ENCODE assay signal across 12 cellular contexts in genomic region chr6:31086788-31087440, GRCh38. TPM values are rescaled to one million over a fixed set of nuclear protein-coding genes. Genes with fewer than 3 reads are reported as not detected.
A peak's percentile ranks its signal among the peaks of the same experiment; 100 is the strongest.
DNase-seq lines count a peak whose midpoint lies in the region; ATAC-seq, FAIRE-seq and TF ChIP-seq lines count a peak whose summit lies in the region.
"Had no signal": no experiment of that assay in that cellular context is flagged by ENCODE, and none has a peak within 500 bp of the region (broad histone marks: within the 10 kb centered on the region; RNA-seq: fewer than 3 reads in every experiment).

No MANE protein-coding gene starts in this region.

- TF ChIP-seq POLR2A in H54 (IDR thresholded peaks at IDR 0.05; ENCODE audit: low read depth, low read length): no peak
- TF ChIP-seq POLR2A in HepG2 (IDR thresholded peaks at IDR 0.05; ENCODE audit: insufficient read depth in 1 of 2, low read depth in 2 of 2, low read length in 2 of 2): no peak

- H3K4me1 ChIP-seq in SJSA1 (replicated peaks) (peaks cover 18% of the 10 kb centered on the region), HepG2 (ENCODE audit: insufficient read depth, low read length) (peaks cover 20% of the 10 kb centered on the region)

- 16% methylated on average over 7 of the region's 7 CpGs for WGBS in HepG2 (ENCODE audit: low lambda C conversion rate)

- peak; percentile 72 for FAIRE-seq in H54 (lab: Jason Lieb, UNC)
- no peak for FAIRE-seq in HepG2 (lab: Jason Lieb, UNC)

- no peak for TF ChIP-seq RAD21 in HepG2 (CRISPR knock-in tag; IDR thresholded peaks at IDR 0.05)

- H3K9ac ChIP-seq in HepG2 (ENCODE audit: insufficient read depth, low read depth, low read length): no peak overlapping the region

- no peaks in the 10 kb centered on the region for H4K20me1 ChIP-seq in HepG2 (ENCODE audit: insufficient read depth, low read length)

- no peaks in the 10 kb centered on the region for H3K36me3 ChIP-seq in SJSA1
- no peaks in the 10 kb centered on the region for H3K36me3 ChIP-seq in HepG2 (replicated peaks in 1 of 2; ENCODE audit: control insufficient read depth in 1 of 2, insufficient read depth in 2 of 2, low read length in 2 of 2)
- H3K36me3 ChIP-seq: right atrium auricular region had no signal

- H3K36me3 Mint-ChIP-seq in osteocyte (ENCODE audit: unreplicated experiment): no peaks in the 10 kb centered on the region
- H3K36me3 Mint-ChIP-seq: mesothelial cell of epicardium had no signal

- no peak for TF ChIP-seq EP300 in HepG2 (IDR thresholded peaks at IDR 0.05; ENCODE audit: low read depth in 2 of 2, low read length in 2 of 2)
- no peak for TF ChIP-seq EP300 in HepG2 (CRISPR knock-in tag; IDR thresholded peaks at IDR 0.05; ENCODE audit: borderline replicate concordance)

- H3K4me2 ChIP-seq in HepG2 (ENCODE audit: low read depth, low read length): no peak overlapping the region

- CTCF ChIA-PET in HepG2 (lab: Yijun Ruan, JAX; ENCODE audit: low intra/inter-chr PET ratio, low total read pairs): interaction anchor here (1.2 to 1.5 kb wide), 5 partner anchors 29 to 603 kb away, joined by 3 to 8 read pairs (median 4); no protein-coding TSS in a partner anchor

- peak overlapping the region; percentile 43 for H3K27ac ChIP-seq in SJSA1
- no peak overlapping the region for H3K27ac ChIP-seq in HepG2 (ENCODE audit: extremely low read length, insufficient read depth, low read length)
- H3K27ac ChIP-seq: right atrium auricular region had no signal

- no peaks in the 10 kb centered on the region for H3K79me2 ChIP-seq in HepG2 (ENCODE audit: insufficient read depth, low read length)

- ATAC-seq in HG03457 (IDR thresholded peaks at IDR 0.05; ENCODE audit: unreplicated experiment) (no peak), HepG2 (no peak)

- in situ Hi-C loops in HepG2 (cut with HindIII; ENCODE audit: extremely low pct_ligation_motif_present, low pct_unique_long_range_greater_than_20kb): loop anchor here (5.0 to 25.0 kb wide), 3 partner anchors 260 to 625 kb away; partner anchors contain the start of genes NRM and PPP1R18

- no peaks in the 10 kb centered on the region for H3K9me3 Mint-ChIP-seq in osteocyte (ENCODE audit: unreplicated experiment)
- H3K9me3 Mint-ChIP-seq: mesothelial cell of epicardium had no signal

- intact Hi-C loops in HepG2 (cut with micrococcal nuclease; ENCODE audit: unreplicated experiment): loop anchor here (1.0 to 2.0 kb wide), 2 partner anchors 173 to 258 kb away; partner anchors contain the start of gene VARS2

- H3K9me3 ChIP-seq in SJSA1 (replicated peaks) (no peaks in the 10 kb centered on the region), HepG2 (ENCODE audit: low read length) (no peaks in the 10 kb centered on the region)
- H3K9me3 ChIP-seq: right atrium auricular region had no signal

- no TSS peak for BruUV-seq in HepG2 (replicated peaks; lab: Mats Ljungman, UMichigan)

- no peak overlapping the region for H3K4me3 ChIP-seq in SJSA1
- H3K4me3 ChIP-seq in epithelial cell of esophagus (ENCODE audit: low read length): no peak overlapping the region
- H3K4me3 ChIP-seq in HepG2 (replicated peaks in 1 of 3; ENCODE audit: insufficient read depth in 1 of 3, low read depth in 2 of 3, low read length in 3 of 3): no peak overlapping the region
- H3K4me3 ChIP-seq: right atrium auricular region had no signal

- no peak for TF ChIP-seq CTCF in epithelial cell of esophagus (IDR thresholded peaks at IDR 0.05; ENCODE audit: insufficient read depth, low read depth, low read length, missing control alignments)
- TF ChIP-seq CTCF in osteocyte (IDR thresholded peaks at IDR 0.05): no peak
- no peak for TF ChIP-seq CTCF in HepG2 (CRISPR knock-in tag; IDR thresholded peaks at IDR 0.05)

- DNase-seq in H54 (ENCODE audit: insufficient read length, low spot score) (no peak), SJSA1 (ENCODE audit: low read depth in 1 of 2, low spot score in 2 of 2) (peak in 1 of 2 experiments; percentile 60), epithelial cell of esophagus (ENCODE audit: low read depth) (peak; percentile 45), osteocyte (ENCODE audit: extremely low spot score, unreplicated experiment) (no peak), KG1 (lab: John Stamatoyannopoulos, UW) (no peak), DMS 273 treated with DMSO at 0.1 percent for 48 hours (lab: John Stamatoyannopoulos, UW) (no peak), HepG2 (ENCODE audit: low spot score) (no peak)

- H3K4me3 Mint-ChIP-seq in osteocyte (ENCODE audit: unreplicated experiment): no peak overlapping the region
- H3K4me3 Mint-ChIP-seq: mesothelial cell of epicardium had no signal

- no peak overlapping the region for H2AFZ ChIP-seq in HepG2 (ENCODE audit: low read length)

- H3K27me3 Mint-ChIP-seq in osteocyte (ENCODE audit: unreplicated experiment): no peaks in the 10 kb centered on the region

- peaks cover 23% of the 10 kb centered on the region for H3K4me1 Mint-ChIP-seq in osteocyte (ENCODE audit: unreplicated experiment)

- peak overlapping the region; percentile 23 for H3K27ac Mint-ChIP-seq in osteocyte (ENCODE audit: unreplicated experiment)

- POLR2A ChIA-PET in HepG2 (lab: Yijun Ruan, JAX): interaction anchor here (0.6 to 1.0 kb wide), 4 partner anchors 28 to 472 kb away, joined by 3 to 4 read pairs (median 4); partner anchors contain the start of gene VARS2

- H3K27me3 ChIP-seq in SJSA1 (replicated peaks) (no peaks in the 10 kb centered on the region), HepG2 (ENCODE audit: control insufficient read depth in 1 of 2, insufficient read depth in 2 of 2, low read length in 2 of 2) (peaks cover 1 to 15% of the 10 kb centered on the region in 2 experiments; a peak in 2 of 5 replicates)
- H3K27me3 ChIP-seq: right atrium auricular region had no signal

RNA-seq across cellular contexts. Expression of gene C6orf15, which starts 25.5 kb away (rescaled TPM):
- total RNA-seq in SJSA1 (2014; rRNA removed; shearing (Covaris generic)): not detected in 2 replicates
- not detected in 2 replicates for total RNA-seq in osteocyte
- not detected in 2 replicates for total RNA-seq in HepG2 (2016; rRNA removed; fragmentation: Illumina TruSeq; extraction: Trizol)
- total RNA-seq in HepG2 (2016; cell fraction: cytosol; rRNA removed; fragmentation: Illumina TruSeq; extraction: Trizol; ENCODE audit: low read depth): not detected in 2 replicates
- not detected in 2 replicates for total RNA-seq in HepG2 (2016; cell fraction: insoluble cytoplasmic fraction; rRNA removed; fragmentation: Illumina TruSeq; extraction: Trizol)
- not detected in 2 replicates for total RNA-seq in HepG2 (2016; cell fraction: membrane; rRNA removed; fragmentation: Illumina TruSeq; extraction: Trizol)
- not detected in 2 replicates for total RNA-seq in HepG2 (2016; cell fraction: nucleus; rRNA removed; fragmentation: Illumina TruSeq; extraction: Trizol)
- polyA plus RNA-seq in HepG2 (2011; rRNA removed): not detected in 2 replicates
- not detected in 2 replicates for polyA plus RNA-seq in HepG2 (2011; cell fraction: cytosol; rRNA removed)
- not detected in 2 replicates for polyA plus RNA-seq in HepG2 (2011; cell fraction: nucleus; rRNA removed)
- polyA plus RNA-seq in HepG2 (2012): not detected in 2 replicates
- not detected in 2 replicates for polyA plus RNA-seq in HepG2 (2016; cell fraction: cytosol; fragmentation: Illumina TruSeq; extraction: Trizol; ENCODE audit: low read depth)
- polyA plus RNA-seq in HepG2 (2016; cell fraction: insoluble cytoplasmic fraction; fragmentation: Illumina TruSeq; extraction: Trizol; ENCODE audit: low read depth): not detected in 2 replicates
- polyA plus RNA-seq in HepG2 (2016; cell fraction: membrane; fragmentation: Illumina TruSeq; extraction: Trizol; ENCODE audit: low read depth): not detected in 2 replicates
- polyA plus RNA-seq in HepG2 (2016; cell fraction: nucleus; fragmentation: Illumina TruSeq; extraction: Trizol; ENCODE audit: insufficient read depth, low read depth): not detected in 2 replicates
- not detected in 2 replicates for polyA minus RNA-seq in HepG2 (2011; rRNA and poly(A)+ RNA removed; ENCODE audit: low replicate concordance)
- not detected in 2 replicates for polyA minus RNA-seq in HepG2 (2011; cell fraction: cytosol; rRNA and poly(A)+ RNA removed)
- not detected in 2 replicates for polyA minus RNA-seq in HepG2 (2011; cell fraction: nucleus; rRNA and poly(A)+ RNA removed)
- total RNA-seq: cardiac septum, mesothelial cell of epicardium, right atrium auricular region, urinary bladder had no signal
- polyA plus RNA-seq: urinary bladder had no signal

RNA-seq across cellular contexts. Expression of gene PSORS1C1, which starts 27.7 kb away (rescaled TPM):
- total RNA-seq in SJSA1 (2014; rRNA removed; shearing (Covaris generic)): 0.39 and 0.53 TPM in 2 replicates
- 3.2 and 6.2 TPM in 2 replicates for total RNA-seq in osteocyte
- total RNA-seq in HepG2 (2016; rRNA removed; fragmentation: Illumina TruSeq; extraction: Trizol): 0.02 TPM in 1 of 2 replicates, not detected in the other
- total RNA-seq in HepG2 (2016; cell fraction: cytosol; rRNA removed; fragmentation: Illumina TruSeq; extraction: Trizol; ENCODE audit: low read depth): not detected in 2 replicates
- not detected in 2 replicates for total RNA-seq in HepG2 (2016; cell fraction: insoluble cytoplasmic fraction; rRNA removed; fragmentation: Illumina TruSeq; extraction: Trizol)
- total RNA-seq in HepG2 (2016; cell fraction: membrane; rRNA removed; fragmentation: Illumina TruSeq; extraction: Trizol): not detected in 2 replicates
- not detected in 2 replicates for total RNA-seq in HepG2 (2016; cell fraction: nucleus; rRNA removed; fragmentation: Illumina TruSeq; extraction: Trizol)
- 0.01 and 0.24 TPM in 2 replicates for polyA plus RNA-seq in HepG2 (2011; rRNA removed)
- not detected in 2 replicates for polyA plus RNA-seq in HepG2 (2011; cell fraction: cytosol; rRNA removed)
- polyA plus RNA-seq in HepG2 (2011; cell fraction: nucleus; rRNA removed): 0.12 and 0.23 TPM in 2 replicates
- not detected in 2 replicates for polyA plus RNA-seq in HepG2 (2012)
- not detected in 2 replicates for polyA plus RNA-seq in HepG2 (2016; cell fraction: cytosol; fragmentation: Illumina TruSeq; extraction: Trizol; ENCODE audit: low read depth)
- polyA plus RNA-seq in HepG2 (2016; cell fraction: insoluble cytoplasmic fraction; fragmentation: Illumina TruSeq; extraction: Trizol; ENCODE audit: low read depth): not detected in 2 replicates
- polyA plus RNA-seq in HepG2 (2016; cell fraction: membrane; fragmentation: Illumina TruSeq; extraction: Trizol; ENCODE audit: low read depth): not detected in 2 replicates
- not detected in 2 replicates for polyA plus RNA-seq in HepG2 (2016; cell fraction: nucleus; fragmentation: Illumina TruSeq; extraction: Trizol; ENCODE audit: insufficient read depth, low read depth)
- polyA minus RNA-seq in HepG2 (2011; rRNA and poly(A)+ RNA removed; ENCODE audit: low replicate concordance): 13.6 TPM in 1 of 2 replicates, not detected in the other
- polyA minus RNA-seq in HepG2 (2011; cell fraction: cytosol; rRNA and poly(A)+ RNA removed): not detected in 2 replicates
- polyA minus RNA-seq in HepG2 (2011; cell fraction: nucleus; rRNA and poly(A)+ RNA removed): 0.13 and 0.25 TPM in 2 replicates

RNA-seq across cellular contexts. Expression of gene CDSN, which starts 33.3 kb away (rescaled TPM):
- total RNA-seq in SJSA1 (2014; rRNA removed; shearing (Covaris generic)): not detected in 2 replicates
- not detected in 2 replicates for total RNA-seq in osteocyte
- not detected in 2 replicates for total RNA-seq in HepG2 (2016; rRNA removed; fragmentation: Illumina TruSeq; extraction: Trizol)
- not detected in 2 replicates for total RNA-seq in HepG2 (2016; cell fraction: cytosol; rRNA removed; fragmentation: Illumina TruSeq; extraction: Trizol; ENCODE audit: low read depth)
- not detected in 2 replicates for total RNA-seq in HepG2 (2016; cell fraction: insoluble cytoplasmic fraction; rRNA removed; fragmentation: Illumina TruSeq; extraction: Trizol)
- total RNA-seq in HepG2 (2016; cell fraction: membrane; rRNA removed; fragmentation: Illumina TruSeq; extraction: Trizol): not detected in 2 replicates
- not detected in 2 replicates for total RNA-seq in HepG2 (2016; cell fraction: nucleus; rRNA removed; fragmentation: Illumina TruSeq; extraction: Trizol)
- polyA plus RNA-seq in HepG2 (2011; rRNA removed): not detected in 2 replicates
- not detected in 2 replicates for polyA plus RNA-seq in HepG2 (2011; cell fraction: cytosol; rRNA removed)
- not detected in 2 replicates for polyA plus RNA-seq in HepG2 (2011; cell fraction: nucleus; rRNA removed)
- polyA plus RNA-seq in HepG2 (2012): not detected in 2 replicates
- polyA plus RNA-seq in HepG2 (2016; cell fraction: cytosol; fragmentation: Illumina TruSeq; extraction: Trizol; ENCODE audit: low read depth): not detected in 2 replicates
- not detected in 2 replicates for polyA plus RNA-seq in HepG2 (2016; cell fraction: insoluble cytoplasmic fraction; fragmentation: Illumina TruSeq; extraction: Trizol; ENCODE audit: low read depth)
- polyA plus RNA-seq in HepG2 (2016; cell fraction: membrane; fragmentation: Illumina TruSeq; extraction: Trizol; ENCODE audit: low read depth): not detected in 2 replicates
- not detected in 2 replicates for polyA plus RNA-seq in HepG2 (2016; cell fraction: nucleus; fragmentation: Illumina TruSeq; extraction: Trizol; ENCODE audit: insufficient read depth, low read depth)
- polyA minus RNA-seq in HepG2 (2011; rRNA and poly(A)+ RNA removed; ENCODE audit: low replicate concordance): 0.07 TPM in 1 of 2 replicates, not detected in the other
- not detected in 2 replicates for polyA minus RNA-seq in HepG2 (2011; cell fraction: cytosol; rRNA and poly(A)+ RNA removed)
- polyA minus RNA-seq in HepG2 (2011; cell fraction: nucleus; rRNA and poly(A)+ RNA removed): not detected in 2 replicates
- total RNA-seq: cardiac septum, mesothelial cell of epicardium, right atrium auricular region, urinary bladder had no signal
- polyA plus RNA-seq: urinary bladder had no signal

RNA-seq across cellular contexts. Expression of gene PSORS1C2, which starts 52.0 kb away (rescaled TPM):
- total RNA-seq in SJSA1 (2014; rRNA removed; shearing (Covaris generic)): not detected in 2 replicates
- total RNA-seq in osteocyte (not detected in 2 replicates), HepG2 (2016; rRNA removed; fragmentation: Illumina TruSeq; extraction: Trizol) (not detected in 2 replicates)
- not detected in 2 replicates for total RNA-seq in HepG2 (2016; cell fraction: cytosol; rRNA removed; fragmentation: Illumina TruSeq; extraction: Trizol; ENCODE audit: low read depth)
- total RNA-seq in HepG2 (2016; cell fraction: insoluble cytoplasmic fraction; rRNA removed; fragmentation: Illumina TruSeq; extraction: Trizol): not detected in 2 replicates
- total RNA-seq in HepG2 (2016; cell fraction: membrane; rRNA removed; fragmentation: Illumina TruSeq; extraction: Trizol): not detected in 2 replicates
- total RNA-seq in HepG2 (2016; cell fraction: nucleus; rRNA removed; fragmentation: Illumina TruSeq; extraction: Trizol): not detected in 2 replicates
- not detected in 2 replicates for polyA plus RNA-seq in HepG2 (2011; rRNA removed)
- polyA plus RNA-seq in HepG2 (2011; cell fraction: cytosol; rRNA removed): not detected in 2 replicates
- polyA plus RNA-seq in HepG2 (2011; cell fraction: nucleus; rRNA removed): not detected in 2 replicates
- not detected in 2 replicates for polyA plus RNA-seq in HepG2 (2012)
- polyA plus RNA-seq in HepG2 (2016; cell fraction: cytosol; fragmentation: Illumina TruSeq; extraction: Trizol; ENCODE audit: low read depth): not detected in 2 replicates
- polyA plus RNA-seq in HepG2 (2016; cell fraction: insoluble cytoplasmic fraction; fragmentation: Illumina TruSeq; extraction: Trizol; ENCODE audit: low read depth): not detected in 2 replicates
- not detected in 2 replicates for polyA plus RNA-seq in HepG2 (2016; cell fraction: membrane; fragmentation: Illumina TruSeq; extraction: Trizol; ENCODE audit: low read depth)
- polyA plus RNA-seq in HepG2 (2016; cell fraction: nucleus; fragmentation: Illumina TruSeq; extraction: Trizol; ENCODE audit: insufficient read depth, low read depth): not detected in 2 replicates
- polyA minus RNA-seq in HepG2 (2011; rRNA and poly(A)+ RNA removed; ENCODE audit: low replicate concordance): not detected in 2 replicates
- polyA minus RNA-seq in HepG2 (2011; cell fraction: cytosol; rRNA and poly(A)+ RNA removed): not detected in 2 replicates
- not detected in 2 replicates for polyA minus RNA-seq in HepG2 (2011; cell fraction: nucleus; rRNA and poly(A)+ RNA removed)
- total RNA-seq: cardiac septum, mesothelial cell of epicardium, right atrium auricular region, urinary bladder had no signal
- polyA plus RNA-seq: urinary bladder had no signal
